Comparison of ENCODE assay signal across 13 cellular contexts in the genomic region with DNA sequence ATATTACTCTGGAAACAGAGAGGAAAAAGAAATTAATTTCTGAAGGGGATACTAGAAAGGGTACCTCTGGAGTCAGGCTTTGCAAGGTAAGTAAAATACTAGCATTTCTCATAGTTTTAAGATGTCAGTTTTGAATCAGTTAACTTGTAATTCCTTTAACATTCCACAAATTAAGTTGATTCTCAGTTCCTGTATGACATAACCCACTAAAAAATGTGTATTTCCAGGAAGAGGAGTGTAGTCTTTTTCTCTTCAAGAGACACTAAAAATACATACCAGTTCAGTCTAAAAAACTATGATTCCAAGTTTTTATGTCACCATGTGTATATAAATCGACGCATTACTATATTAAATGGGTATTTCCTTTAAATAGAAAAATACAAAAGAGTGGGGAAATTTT.
DNase-seq lines count a peak whose midpoint lies in the region; ATAC-seq and TF ChIP-seq lines count a peak whose summit lies in the region.
"Had no signal": no experiment of that assay in that cellular context is flagged by ENCODE, and none has a peak within 500 bp of the region (broad histone marks: within the 10 kb centered on the region; RNA-seq: fewer than 3 reads in every experiment).

No MANE protein-coding gene starts in this region.

- DNase-seq in A673 (ENCODE audit: low spot score), result peak; percentile 60
- DNase-seq in IMR-90, result peak; percentile 48
- no peak for DNase-seq in GM20000 (ENCODE audit: low spot score)
- no peak for DNase-seq in effector CD8-positive, alpha-beta T cell (lab: John Stamatoyannopoulos, UW)
- no peak for DNase-seq in endothelial cell (ENCODE audit: low spot score)
- DNase-seq: activated CD4-positive, alpha-beta T cell treated with anti-CD3 and anti-CD28 coated beads for 4 hours; NCI-H2029 treated with DMSO at 0.1 percent for 48 hours; uterus had no signal

- no peak overlapping the region for H2AFZ ChIP-seq in IMR-90 (replicated peaks; ENCODE audit: low read length, poor library complexity)

- POLR2A ChIA-PET in A673 (lab: Charles Lee; ENCODE audit: low non-redundant PET) (interaction anchor here (0.6 to 0.9 kb wide), 2 partner anchors 27 to 31 kb away, joined by 6 to 10 read pairs; no protein-coding TSS in a partner anchor), IMR-90 (lab: Charles Lee; ENCODE audit: unreplicated experiment) (no interaction called here)

- dilution Hi-C loops in IMR-90 (cut with HindIII; ENCODE audit: low sequenced_read_pairs, unreplicated experiment), result no loop called here

- H3K4me1 Mint-ChIP-seq in dendritic cell treated with granulocyte-macrophage colony-stimulating factor and Interleukin-4, amounts not matched to agents 40 ng/mL and 50 ng/mL, for 4 days (ENCODE audit: low read depth), result peaks cover 30% of the 10 kb centered on the region
- peaks cover 28% of the 10 kb centered on the region for H3K4me1 Mint-ChIP-seq in endothelial cell (ENCODE audit: unreplicated experiment)

- no peaks in the 10 kb centered on the region for H3K27me3 Mint-ChIP-seq in dendritic cell treated with granulocyte-macrophage colony-stimulating factor and Interleukin-4, amounts not matched to agents 40 ng/mL and 50 ng/mL, for 4 days
- H3K27me3 Mint-ChIP-seq in endothelial cell (ENCODE audit: unreplicated experiment), result no peaks in the 10 kb centered on the region
- H3K27me3 Mint-ChIP-seq: B cell had no signal

- H4K91ac ChIP-seq in IMR-90 (ENCODE audit: insufficient read depth, low read depth, low read length), result no peak overlapping the region

- no peak overlapping the region for H3K18ac ChIP-seq in IMR-90 (ENCODE audit: low read depth, low read length)

- H3K56ac ChIP-seq in IMR-90 (ENCODE audit: extremely low read depth, insufficient read depth, low read length), result no peak overlapping the region

- H3K27me3 ChIP-seq in A673 (replicated peaks; ENCODE audit: insufficient read depth, low read depth, low read length, poor library complexity), result no peaks in the 10 kb centered on the region
- no peaks in the 10 kb centered on the region for H3K27me3 ChIP-seq in IMR-90 (ENCODE audit: control insufficient read depth, insufficient read depth, low read length)
- H3K27me3 ChIP-seq in neutrophil, result no peaks in the 10 kb centered on the region
- H3K27me3 ChIP-seq: cardiac muscle cell, uterus had no signal

- H4K5ac ChIP-seq in IMR-90 (ENCODE audit: low read depth, low read length), result no peak overlapping the region

- H3K9me3 ChIP-seq in A673 (ENCODE audit: low read depth, low read length, poor library complexity, severe bottlenecking), result no peaks in the 10 kb centered on the region
- H3K9me3 ChIP-seq in IMR-90 (ENCODE audit: control insufficient read depth, insufficient read depth, low read length), result no peaks in the 10 kb centered on the region
- H3K9me3 ChIP-seq in neutrophil, result no peaks in the 10 kb centered on the region
- H3K9me3 ChIP-seq: uterus had no signal

- H4K20me1 ChIP-seq in IMR-90 (ENCODE audit: insufficient read depth, low read length), result peaks cover 32% of the 10 kb centered on the region; the same call in 1 of the 2 replicates

- CTCF ChIA-PET in A673 (lab: Charles Lee), result no interaction called here
- CTCF ChIA-PET in IMR-90 (lab: Yijun Ruan, JAX), result interaction anchor here (0.6 kb wide), 2 partner anchors 20 to 90 kb away, joined by 3 to 6 read pairs; no protein-coding TSS in a partner anchor

- H3K36me3 Mint-ChIP-seq in dendritic cell treated with granulocyte-macrophage colony-stimulating factor and Interleukin-4, amounts not matched to agents 40 ng/mL and 50 ng/mL, for 4 days (ENCODE audit: low read depth), result peaks cover 14% of the 10 kb centered on the region
- H3K36me3 Mint-ChIP-seq in endothelial cell (ENCODE audit: low read depth, unreplicated experiment), result peaks cover 8% of the 10 kb centered on the region

- peaks cover 45 to 73% of the 10 kb centered on the region in 2 experiments for H3K79me1 ChIP-seq in IMR-90 (ENCODE audit: low read depth in 1 of 2, low read length in 2 of 2)

- H3K4me3 ChIP-seq in A673 (ENCODE audit: low read depth, low read length, poor library complexity, severe bottlenecking) (no peak overlapping the region), IMR-90 (ENCODE audit: insufficient read depth, low read depth, low read length) (no peak overlapping the region), neutrophil (ENCODE audit: low read depth in 1 of 2, low read length in 1 of 2) (no peak overlapping the region)
- H3K4me3 ChIP-seq: cardiac muscle cell, uterus had no signal

- H2AK5ac ChIP-seq in IMR-90 (ENCODE audit: low read depth, low read length), result 0 out of 2 replicates have a peak overlapping the region, but pooled peaks have one; percentile 31

- H3K27ac Mint-ChIP-seq in dendritic cell treated with granulocyte-macrophage colony-stimulating factor and Interleukin-4, amounts not matched to agents 40 ng/mL and 50 ng/mL, for 4 days, result peak overlapping the region; percentile 75
- no peak overlapping the region for H3K27ac Mint-ChIP-seq in endothelial cell (ENCODE audit: unreplicated experiment)
- H3K27ac Mint-ChIP-seq: B cell had no signal

- intact Hi-C loops in A673 (cut with micrococcal nuclease; ENCODE audit: unreplicated experiment), result no loop called here
- intact Hi-C loops in IMR-90 (cut with micrococcal nuclease), result no loop called here
- intact Hi-C loops in dendritic cell treated with granulocyte-macrophage colony-stimulating factor and Interleukin-4, amounts not matched to agents 40 ng/mL and 50 ng/mL, for 4 days (cut with micrococcal nuclease), result no loop called here

- H3K4me1 ChIP-seq in A673 (ENCODE audit: insufficient read depth, low read length, poor library complexity, severe bottlenecking) (peaks cover 45% of the 10 kb centered on the region), IMR-90 (ENCODE audit: control insufficient read depth, insufficient read depth, low read length) (peaks cover 9% of the 10 kb centered on the region), neutrophil (ENCODE audit: control insufficient read depth in 1 of 2, insufficient read depth in 1 of 2, low read depth in 1 of 2, low read length in 1 of 2) (peaks cover 49 to 58% of the 10 kb centered on the region in 2 experiments)
- H3K4me1 ChIP-seq: uterus had no signal

- H3K9ac ChIP-seq in IMR-90 (ENCODE audit: low read depth, low read length), result no peak overlapping the region

- ATAC-seq in IMR-90 (ENCODE audit: low read depth) (peak; percentile 43), HG02884 (IDR thresholded peaks at IDR 0.05; ENCODE audit: unreplicated experiment) (no peak)

- H2BK20ac ChIP-seq in IMR-90 (ENCODE audit: low read depth, low read length), result no peak overlapping the region

- in situ Hi-C loops in IMR-90 (cut with MboI; ENCODE audit: low sequenced_read_pairs), result no loop called here

- H4K8ac ChIP-seq in IMR-90 (ENCODE audit: low read depth in 2 of 2, low read length in 2 of 2), result no peak overlapping the region

- H3K36me3 ChIP-seq in A673 (ENCODE audit: insufficient read depth, low read length, poor library complexity, severe bottlenecking) (no peaks in the 10 kb centered on the region), IMR-90 (ENCODE audit: control insufficient read depth, insufficient read depth, low read length) (peaks cover 29% of the 10 kb centered on the region), neutrophil (no peaks in the 10 kb centered on the region)
- H3K36me3 ChIP-seq: cardiac muscle cell, uterus had no signal

- peak overlapping the region; percentile 12; the same call in 1 of the 2 replicates for H2BK120ac ChIP-seq in IMR-90 (ENCODE audit: low read depth, low read length)

- WGBS in IMR-90 (ENCODE audit: extremely low coverage in 2 of 2, insufficient read length in 1 of 2), 2 experiments, result no CpG with 5 or more reads among the region's 2 CpGs

- H2AK9ac ChIP-seq in IMR-90 (replicated peaks; ENCODE audit: low read depth, low read length, poor library complexity), result no peak overlapping the region

- H3K4me3 Mint-ChIP-seq in dendritic cell treated with granulocyte-macrophage colony-stimulating factor and Interleukin-4, amounts not matched to agents 40 ng/mL and 50 ng/mL, for 4 days, result no peak overlapping the region
- no peak overlapping the region for H3K4me3 Mint-ChIP-seq in endothelial cell (ENCODE audit: unreplicated experiment)
- H3K4me3 Mint-ChIP-seq: B cell had no signal

- no peaks in the 10 kb centered on the region for H3K9me3 Mint-ChIP-seq in dendritic cell treated with granulocyte-macrophage colony-stimulating factor and Interleukin-4, amounts not matched to agents 40 ng/mL and 50 ng/mL, for 4 days
- no peaks in the 10 kb centered on the region for H3K9me3 Mint-ChIP-seq in endothelial cell (ENCODE audit: unreplicated experiment)

- no peak overlapping the region for H3K23ac ChIP-seq in IMR-90 (ENCODE audit: low read depth, low read length)

- peak overlapping the region; percentile 88 for H3K27ac ChIP-seq in A673 (ENCODE audit: low read depth, low read length, poor library complexity, severe bottlenecking)
- H3K27ac ChIP-seq in IMR-90 (ENCODE audit: insufficient read depth, low read length), result 0 out of 2 replicates have a peak overlapping the region, but pooled peaks have one; percentile 41
- peak overlapping the region; percentile 70 for H3K27ac ChIP-seq in neutrophil
- H3K27ac ChIP-seq: cardiac muscle cell had no signal

- H3K14ac ChIP-seq in IMR-90 (replicated peaks; ENCODE audit: low read depth, low read length), result no peak overlapping the region

- TF ChIP-seq RAD21 in IMR-90 (IDR thresholded peaks at IDR 0.05; ENCODE audit: low read length), result no peak

- H3K9me1 ChIP-seq in IMR-90 (ENCODE audit: insufficient read depth, low read length), result peaks cover 20% of the 10 kb centered on the region

- H3K4me2 ChIP-seq in IMR-90 (ENCODE audit: low read depth, low read length), result no peak overlapping the region

- no TSS peak for BruUV-seq in A673 (replicated peaks; lab: Mats Ljungman, UMichigan)
- no TSS peak for BruUV-seq in IMR-90 (replicated peaks; lab: Mats Ljungman, UMichigan)

- H2BK15ac ChIP-seq in IMR-90 (ENCODE audit: low read depth, low read length), result no peak overlapping the region

- TF ChIP-seq CTCF in A673 (conservative IDR thresholded peaks at IDR 0.05; ENCODE audit: low read depth, low read length) (no peak), IMR-90 (conservative IDR thresholded peaks at IDR 0.05; ENCODE audit: low read depth, low read length) (no peak), neutrophil (IDR thresholded peaks at IDR 0.05) (no peak), GM20000 (IDR thresholded peaks at IDR 0.05; ENCODE audit: extremely low read depth, missing control alignments) (no peak), endothelial cell (IDR thresholded peaks at IDR 0.05; ENCODE audit: unreplicated experiment) (no peak)

- 0 out of 2 replicates have a peak overlapping the region, but pooled peaks have one; percentile 16 for H3K4ac ChIP-seq in IMR-90 (ENCODE audit: low read depth, low read length)

- peak overlapping the region; percentile 61 for H2BK5ac ChIP-seq in IMR-90 (ENCODE audit: low read depth, low read length, poor library complexity, severe bottlenecking)

- TF ChIP-seq POLR2A in IMR-90 (IDR thresholded peaks at IDR 0.05; ENCODE audit: low read depth, low read length), result no peak

TF ChIP-seq in IMR-90, 13 proteins besides CTCF, POLR2A, EP300 and RAD21 (continues in another document):
- no peak for TF ChIP-seq RFX5 (IDR thresholded peaks at IDR 0.05; ENCODE audit: low read depth, low read length)
- TF ChIP-seq NFE2L2 (IDR thresholded peaks at IDR 0.05; ENCODE audit: low read depth, low read length), result no peak
- no peak for TF ChIP-seq MAZ (IDR thresholded peaks at IDR 0.05; ENCODE audit: borderline replicate concordance, low read depth, low read length)
- TF ChIP-seq SMC3 (IDR thresholded peaks at IDR 0.05; ENCODE audit: low read depth, low read length), result no peak

Comparison
In these comparisons a context has a peak if more than half of its experiments do, and no peak if none do; other contexts are left out.
1. DNase-seq: peak in A673 (single experiment) and IMR-90 (single experiment); none in GM20000 (single experiment), effector CD8-positive, alpha-beta T cell (single experiment) and endothelial cell (single experiment).
2. Peak in every context shown above with its lines, with median percentiles within 50 percentile points of each other: H3K27ac ChIP-seq.